ENCODE assay signal across 2 cellular contexts in the genomic region with DNA sequence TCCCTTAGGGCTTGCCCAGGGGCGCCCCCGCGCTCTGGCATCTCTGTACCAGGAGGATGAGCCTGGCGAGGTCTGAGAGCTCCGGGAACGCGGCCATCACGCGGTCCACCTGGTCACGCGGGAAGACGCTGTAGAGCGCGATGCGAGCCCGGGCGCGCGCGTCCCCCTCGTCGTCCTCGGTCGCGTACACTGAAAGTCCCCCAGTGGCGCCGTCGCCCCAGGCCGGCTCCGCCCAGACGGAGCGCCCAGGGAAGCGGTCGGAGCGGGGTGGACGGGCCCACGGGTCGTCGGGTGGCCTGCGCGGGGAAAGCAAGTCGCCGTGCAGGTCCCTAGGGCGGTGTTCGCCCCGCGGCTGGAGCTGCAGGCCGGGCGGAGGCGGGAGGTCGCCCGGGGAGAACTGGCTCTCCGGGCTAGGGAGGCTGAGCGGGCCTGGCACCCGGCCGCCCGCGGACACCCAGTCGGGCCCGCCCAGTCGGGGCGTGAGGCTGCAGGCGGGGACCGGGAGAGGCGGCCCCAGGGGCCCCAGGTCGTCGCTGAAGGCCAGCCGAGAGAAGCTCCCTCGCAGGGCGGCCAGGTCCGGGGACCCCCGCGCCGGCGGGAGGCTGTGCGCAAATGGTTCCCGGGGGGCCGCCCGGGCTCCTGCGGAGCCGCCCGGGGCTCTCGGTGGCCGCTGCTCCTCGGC.
TF ChIP-seq lines count a peak whose summit lies in the region.

No MANE protein-coding gene starts in this region.

TF ChIP-seq in SK-N-SH, 30 proteins besides CTCF, POLR2A, EP300 and RAD21 (continued from another document):
- TF ChIP-seq YY1 (IDR thresholded peaks at IDR 0.05; ENCODE audit: low read depth) (no peak), FOSL2 (IDR thresholded peaks at IDR 0.05; ENCODE audit: borderline replicate concordance, low read depth) (no peak), TCF12 (IDR thresholded peaks at IDR 0.05) (no peak), NRF1 (IDR thresholded peaks at IDR 0.05; ENCODE audit: low read depth, low read length) (no peak), TEAD4 (IDR thresholded peaks at IDR 0.05; ENCODE audit: borderline replicate concordance, insufficient read depth) (no peak), RXRA (IDR thresholded peaks at IDR 0.05; ENCODE audit: borderline replicate concordance, low read depth) (no peak), POLR2AphosphoS5 (IDR thresholded peaks at IDR 0.05; ENCODE audit: low read depth, low read length) (no peak)
- TF ChIP-seq, protein P1, sequence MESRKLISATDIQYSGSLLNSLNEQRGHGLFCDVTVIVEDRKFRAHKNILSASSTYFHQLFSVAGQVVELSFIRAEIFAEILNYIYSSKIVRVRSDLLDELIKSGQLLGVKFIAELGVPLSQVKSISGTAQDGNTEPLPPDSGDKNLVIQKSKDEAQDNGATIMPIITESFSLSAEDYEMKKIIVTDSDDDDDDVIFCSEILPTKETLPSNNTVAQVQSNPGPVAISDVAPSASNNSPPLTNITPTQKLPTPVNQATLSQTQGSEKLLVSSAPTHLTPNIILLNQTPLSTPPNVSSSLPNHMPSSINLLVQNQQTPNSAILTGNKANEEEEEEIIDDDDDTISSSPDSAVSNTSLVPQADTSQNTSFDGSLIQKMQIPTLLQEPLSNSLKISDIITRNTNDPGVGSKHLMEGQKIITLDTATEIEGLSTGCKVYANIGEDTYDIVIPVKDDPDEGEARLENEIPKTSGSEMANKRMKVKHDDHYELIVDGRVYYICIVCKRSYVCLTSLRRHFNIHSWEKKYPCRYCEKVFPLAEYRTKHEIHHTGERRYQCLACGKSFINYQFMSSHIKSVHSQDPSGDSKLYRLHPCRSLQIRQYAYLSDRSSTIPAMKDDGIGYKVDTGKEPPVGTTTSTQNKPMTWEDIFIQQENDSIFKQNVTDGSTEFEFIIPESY (IDR thresholded peaks at IDR 0.05; ENCODE audit: borderline replicate concordance, low read depth): no peak
- TF ChIP-seq, protein P2, sequence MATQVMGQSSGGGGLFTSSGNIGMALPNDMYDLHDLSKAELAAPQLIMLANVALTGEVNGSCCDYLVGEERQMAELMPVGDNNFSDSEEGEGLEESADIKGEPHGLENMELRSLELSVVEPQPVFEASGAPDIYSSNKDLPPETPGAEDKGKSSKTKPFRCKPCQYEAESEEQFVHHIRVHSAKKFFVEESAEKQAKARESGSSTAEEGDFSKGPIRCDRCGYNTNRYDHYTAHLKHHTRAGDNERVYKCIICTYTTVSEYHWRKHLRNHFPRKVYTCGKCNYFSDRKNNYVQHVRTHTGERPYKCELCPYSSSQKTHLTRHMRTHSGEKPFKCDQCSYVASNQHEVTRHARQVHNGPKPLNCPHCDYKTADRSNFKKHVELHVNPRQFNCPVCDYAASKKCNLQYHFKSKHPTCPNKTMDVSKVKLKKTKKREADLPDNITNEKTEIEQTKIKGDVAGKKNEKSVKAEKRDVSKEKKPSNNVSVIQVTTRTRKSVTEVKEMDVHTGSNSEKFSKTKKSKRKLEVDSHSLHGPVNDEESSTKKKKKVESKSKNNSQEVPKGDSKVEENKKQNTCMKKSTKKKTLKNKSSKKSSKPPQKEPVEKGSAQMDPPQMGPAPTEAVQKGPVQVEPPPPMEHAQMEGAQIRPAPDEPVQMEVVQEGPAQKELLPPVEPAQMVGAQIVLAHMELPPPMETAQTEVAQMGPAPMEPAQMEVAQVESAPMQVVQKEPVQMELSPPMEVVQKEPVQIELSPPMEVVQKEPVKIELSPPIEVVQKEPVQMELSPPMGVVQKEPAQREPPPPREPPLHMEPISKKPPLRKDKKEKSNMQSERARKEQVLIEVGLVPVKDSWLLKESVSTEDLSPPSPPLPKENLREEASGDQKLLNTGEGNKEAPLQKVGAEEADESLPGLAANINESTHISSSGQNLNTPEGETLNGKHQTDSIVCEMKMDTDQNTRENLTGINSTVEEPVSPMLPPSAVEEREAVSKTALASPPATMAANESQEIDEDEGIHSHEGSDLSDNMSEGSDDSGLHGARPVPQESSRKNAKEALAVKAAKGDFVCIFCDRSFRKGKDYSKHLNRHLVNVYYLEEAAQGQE (IDR thresholded peaks at IDR 0.05; ENCODE audit: low read depth, low read length): no peak
TF ChIP-seq in SK-N-SH: peak in this region for 0.

TF ChIP-seq in SK-N-SH treated with all-trans-retinoic acid at 6 μM for 48 hours, 23 proteins besides CTCF, POLR2A, EP300 and RAD21 (continued from another document):
- TF ChIP-seq, protein P3, sequence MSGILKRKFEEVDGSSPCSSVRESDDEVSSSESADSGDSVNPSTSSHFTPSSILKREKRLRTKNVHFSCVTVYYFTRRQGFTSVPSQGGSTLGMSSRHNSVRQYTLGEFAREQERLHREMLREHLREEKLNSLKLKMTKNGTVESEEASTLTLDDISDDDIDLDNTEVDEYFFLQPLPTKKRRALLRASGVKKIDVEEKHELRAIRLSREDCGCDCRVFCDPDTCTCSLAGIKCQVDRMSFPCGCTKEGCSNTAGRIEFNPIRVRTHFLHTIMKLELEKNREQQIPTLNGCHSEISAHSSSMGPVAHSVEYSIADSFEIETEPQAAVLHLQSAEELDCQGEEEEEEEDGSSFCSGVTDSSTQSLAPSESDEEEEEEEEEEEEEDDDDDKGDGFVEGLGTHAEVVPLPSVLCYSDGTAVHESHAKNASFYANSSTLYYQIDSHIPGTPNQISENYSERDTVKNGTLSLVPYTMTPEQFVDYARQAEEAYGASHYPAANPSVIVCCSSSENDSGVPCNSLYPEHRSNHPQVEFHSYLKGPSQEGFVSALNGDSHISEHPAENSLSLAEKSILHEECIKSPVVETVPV (CRISPR knock-in tag; IDR thresholded peaks at IDR 0.05): no peak
- no peak for TF ChIP-seq ZNF70 (CRISPR knock-in tag; IDR thresholded peaks at IDR 0.05)
- TF ChIP-seq, protein P4, sequence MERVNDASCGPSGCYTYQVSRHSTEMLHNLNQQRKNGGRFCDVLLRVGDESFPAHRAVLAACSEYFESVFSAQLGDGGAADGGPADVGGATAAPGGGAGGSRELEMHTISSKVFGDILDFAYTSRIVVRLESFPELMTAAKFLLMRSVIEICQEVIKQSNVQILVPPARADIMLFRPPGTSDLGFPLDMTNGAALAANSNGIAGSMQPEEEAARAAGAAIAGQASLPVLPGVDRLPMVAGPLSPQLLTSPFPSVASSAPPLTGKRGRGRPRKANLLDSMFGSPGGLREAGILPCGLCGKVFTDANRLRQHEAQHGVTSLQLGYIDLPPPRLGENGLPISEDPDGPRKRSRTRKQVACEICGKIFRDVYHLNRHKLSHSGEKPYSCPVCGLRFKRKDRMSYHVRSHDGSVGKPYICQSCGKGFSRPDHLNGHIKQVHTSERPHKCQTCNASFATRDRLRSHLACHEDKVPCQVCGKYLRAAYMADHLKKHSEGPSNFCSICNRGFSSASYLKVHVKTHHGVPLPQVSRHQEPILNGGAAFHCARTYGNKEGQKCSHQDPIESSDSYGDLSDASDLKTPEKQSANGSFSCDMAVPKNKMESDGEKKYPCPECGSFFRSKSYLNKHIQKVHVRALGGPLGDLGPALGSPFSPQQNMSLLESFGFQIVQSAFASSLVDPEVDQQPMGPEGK (CRISPR knock-in tag; IDR thresholded peaks at IDR 0.05; ENCODE audit: borderline replicate concordance): no peak
- TF ChIP-seq, protein P5, sequence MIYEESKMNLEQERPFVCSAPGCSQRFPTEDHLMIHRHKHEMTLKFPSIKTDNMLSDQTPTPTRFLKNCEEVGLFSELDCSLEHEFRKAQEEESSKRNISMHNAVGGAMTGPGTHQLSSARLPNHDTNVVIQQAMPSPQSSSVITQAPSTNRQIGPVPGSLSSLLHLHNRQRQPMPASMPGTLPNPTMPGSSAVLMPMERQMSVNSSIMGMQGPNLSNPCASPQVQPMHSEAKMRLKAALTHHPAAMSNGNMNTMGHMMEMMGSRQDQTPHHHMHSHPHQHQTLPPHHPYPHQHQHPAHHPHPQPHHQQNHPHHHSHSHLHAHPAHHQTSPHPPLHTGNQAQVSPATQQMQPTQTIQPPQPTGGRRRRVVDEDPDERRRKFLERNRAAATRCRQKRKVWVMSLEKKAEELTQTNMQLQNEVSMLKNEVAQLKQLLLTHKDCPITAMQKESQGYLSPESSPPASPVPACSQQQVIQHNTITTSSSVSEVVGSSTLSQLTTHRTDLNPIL (CRISPR knock-in tag; IDR thresholded peaks at IDR 0.05; ENCODE audit: low read depth): no peak
- TF ChIP-seq OSR1 (CRISPR knock-in tag; IDR thresholded peaks at IDR 0.05): no peak
- TF ChIP-seq, protein P6, sequence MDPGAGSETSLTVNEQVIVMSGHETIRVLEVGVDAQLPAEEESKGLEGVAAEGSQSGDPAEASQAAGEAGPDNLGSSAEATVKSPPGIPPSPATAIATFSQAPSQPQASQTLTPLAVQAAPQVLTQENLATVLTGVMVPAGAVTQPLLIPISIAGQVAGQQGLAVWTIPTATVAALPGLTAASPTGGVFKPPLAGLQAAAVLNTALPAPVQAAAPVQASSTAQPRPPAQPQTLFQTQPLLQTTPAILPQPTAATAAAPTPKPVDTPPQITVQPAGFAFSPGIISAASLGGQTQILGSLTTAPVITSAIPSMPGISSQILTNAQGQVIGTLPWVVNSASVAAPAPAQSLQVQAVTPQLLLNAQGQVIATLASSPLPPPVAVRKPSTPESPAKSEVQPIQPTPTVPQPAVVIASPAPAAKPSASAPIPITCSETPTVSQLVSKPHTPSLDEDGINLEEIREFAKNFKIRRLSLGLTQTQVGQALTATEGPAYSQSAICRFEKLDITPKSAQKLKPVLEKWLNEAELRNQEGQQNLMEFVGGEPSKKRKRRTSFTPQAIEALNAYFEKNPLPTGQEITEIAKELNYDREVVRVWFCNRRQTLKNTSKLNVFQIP (CRISPR knock-in tag; IDR thresholded peaks at IDR 0.05; ENCODE audit: borderline replicate concordance, low read depth): no peak
- TF ChIP-seq SNAI2 (CRISPR knock-in tag; IDR thresholded peaks at IDR 0.05): no peak
- no peak for TF ChIP-seq ZC3H10 (CRISPR knock-in tag; IDR thresholded peaks at IDR 0.05)
- TF ChIP-seq CSDC2 (CRISPR knock-in tag; IDR thresholded peaks at IDR 0.05): no peak
- TF ChIP-seq, protein P7, sequence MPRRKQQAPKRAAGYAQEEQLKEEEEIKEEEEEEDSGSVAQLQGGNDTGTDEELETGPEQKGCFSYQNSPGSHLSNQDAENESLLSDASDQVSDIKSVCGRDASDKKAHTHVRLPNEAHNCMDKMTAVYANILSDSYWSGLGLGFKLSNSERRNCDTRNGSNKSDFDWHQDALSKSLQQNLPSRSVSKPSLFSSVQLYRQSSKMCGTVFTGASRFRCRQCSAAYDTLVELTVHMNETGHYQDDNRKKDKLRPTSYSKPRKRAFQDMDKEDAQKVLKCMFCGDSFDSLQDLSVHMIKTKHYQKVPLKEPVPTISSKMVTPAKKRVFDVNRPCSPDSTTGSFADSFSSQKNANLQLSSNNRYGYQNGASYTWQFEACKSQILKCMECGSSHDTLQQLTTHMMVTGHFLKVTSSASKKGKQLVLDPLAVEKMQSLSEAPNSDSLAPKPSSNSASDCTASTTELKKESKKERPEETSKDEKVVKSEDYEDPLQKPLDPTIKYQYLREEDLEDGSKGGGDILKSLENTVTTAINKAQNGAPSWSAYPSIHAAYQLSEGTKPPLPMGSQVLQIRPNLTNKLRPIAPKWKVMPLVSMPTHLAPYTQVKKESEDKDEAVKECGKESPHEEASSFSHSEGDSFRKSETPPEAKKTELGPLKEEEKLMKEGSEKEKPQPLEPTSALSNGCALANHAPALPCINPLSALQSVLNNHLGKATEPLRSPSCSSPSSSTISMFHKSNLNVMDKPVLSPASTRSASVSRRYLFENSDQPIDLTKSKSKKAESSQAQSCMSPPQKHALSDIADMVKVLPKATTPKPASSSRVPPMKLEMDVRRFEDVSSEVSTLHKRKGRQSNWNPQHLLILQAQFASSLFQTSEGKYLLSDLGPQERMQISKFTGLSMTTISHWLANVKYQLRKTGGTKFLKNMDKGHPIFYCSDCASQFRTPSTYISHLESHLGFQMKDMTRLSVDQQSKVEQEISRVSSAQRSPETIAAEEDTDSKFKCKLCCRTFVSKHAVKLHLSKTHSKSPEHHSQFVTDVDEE (CRISPR knock-in tag; IDR thresholded peaks at IDR 0.05): no peak
- TF ChIP-seq RARB (CRISPR knock-in tag; IDR thresholded peaks at IDR 0.05): no peak
- no peak for TF ChIP-seq ZFP30 (CRISPR knock-in tag; IDR thresholded peaks at IDR 0.05)
- TF ChIP-seq PPARA (CRISPR knock-in tag; IDR thresholded peaks at IDR 0.05; ENCODE audit: borderline replicate concordance): no peak
